Comparison of ENCODE assay signal across 24 cellular contexts in genomic region chr3:9007928-9008327, GRCh38.
"Had no signal": no experiment of that assay in that cellular context is flagged by ENCODE, and none has a peak within 500 bp of the region (broad histone marks: within the 10 kb centered on the region; RNA-seq: fewer than 3 reads in every experiment).

No MANE protein-coding gene starts in this region.

- H2AFZ ChIP-seq: parathyroid adenoma had no signal

- H3K9me3 ChIP-seq: body of pancreas, left ventricle myocardium inferior, right atrium auricular region, tibial nerve had no signal

- H3K79me2 ChIP-seq: parathyroid adenoma had no signal

- H3K4me1 ChIP-seq: body of pancreas, left ventricle myocardium inferior, parathyroid adenoma, right atrium auricular region, tibial nerve had no signal

- H3K27me3 ChIP-seq: body of pancreas, right atrium auricular region, tibial nerve had no signal

- H3K4me1 Mint-ChIP-seq: activated T-helper 17 cell treated with anti-CD3 and anti-CD28 coated beads, Interleukin-2, amount 50 U/mL, for 72 hours; stimulated activated naive B cell treated with anti-CD40 and anti-IgM and Interleukin-4, amounts not matched to agents 10 μg/mL and 1 μg/mL and 100 μg/mL, for 72 hours had no signal

- H3K9ac ChIP-seq: parathyroid adenoma had no signal

- H3K36me3 ChIP-seq: left ventricle myocardium inferior, right atrium auricular region had no signal

- H3K4me3 Mint-ChIP-seq: activated CD4-positive, alpha-beta memory T cell treated with anti-CD3 and anti-CD28 coated beads, Interleukin-2, amount 10 ng/mL, durations not matched to agents 7 days and 5 days; activated CD4-positive, alpha-beta T cell treated with anti-CD3 and anti-CD28 coated beads, Interleukin-2, amount 10 ng/mL, durations not matched to agents 7 days and 5 days; activated naive CD8-positive, alpha-beta T cell; activated T-cell treated with anti-CD3 and anti-CD28 coated beads, Interleukin-2, amount 50 U/mL, for 4 hours; activated T-helper 17 cell treated with anti-CD3 and anti-CD28 coated beads, Interleukin-2, amount 50 U/mL, for 72 hours; nephron; stimulated activated naive B cell treated with anti-CD40 and anti-IgM and Interleukin-4, amounts not matched to agents 10 μg/mL and 1 μg/mL and 100 μg/mL, for 72 hours had no signal

- ATAC-seq: activated T-cell treated with anti-CD3 and anti-CD28 coated beads, Interleukin-2, amount 50 U/mL, for 4 hours; activated T-helper 17 cell treated with anti-CD3 and anti-CD28 coated beads, Interleukin-2, amount 50 U/mL, for 72 hours; body of pancreas; stimulated activated naive B cell treated with anti-CD40 and anti-IgM and Interleukin-4, amounts not matched to agents 10 μg/mL and 1 μg/mL and 100 μg/mL, for 72 hours had no signal

- H3K27ac Mint-ChIP-seq: activated CD4-positive, alpha-beta memory T cell treated with anti-CD3 and anti-CD28 coated beads, Interleukin-2, amount 10 ng/mL, durations not matched to agents 7 days and 5 days; activated CD4-positive, alpha-beta T cell treated with anti-CD3 and anti-CD28 coated beads, Interleukin-2, amount 10 ng/mL, durations not matched to agents 7 days and 5 days; activated naive CD8-positive, alpha-beta T cell; activated T-helper 17 cell treated with anti-CD3 and anti-CD28 coated beads, Interleukin-2, amount 50 U/mL, for 72 hours; nephron; stimulated activated naive B cell treated with anti-CD40 and anti-IgM and Interleukin-4, amounts not matched to agents 10 μg/mL and 1 μg/mL and 100 μg/mL, for 72 hours had no signal

- H3K4me3 ChIP-seq: body of pancreas, left ventricle myocardium inferior, lung, right atrium auricular region, tibial nerve had no signal

- H3K27me3 Mint-ChIP-seq: activated CD4-positive, alpha-beta T cell treated with anti-CD3 and anti-CD28 coated beads, Interleukin-2, amount 10 ng/mL, durations not matched to agents 7 days and 5 days; activated naive CD8-positive, alpha-beta T cell; activated T-helper 17 cell treated with anti-CD3 and anti-CD28 coated beads, Interleukin-2, amount 50 U/mL, for 72 hours had no signal

- H3K9me3 Mint-ChIP-seq: activated CD4-positive, alpha-beta memory T cell treated with anti-CD3 and anti-CD28 coated beads, Interleukin-2, amount 10 ng/mL, durations not matched to agents 7 days and 5 days; activated CD4-positive, alpha-beta T cell treated with anti-CD3 and anti-CD28 coated beads, Interleukin-2, amount 10 ng/mL, durations not matched to agents 7 days and 5 days; activated T-cell treated with anti-CD3 and anti-CD28 coated beads, Interleukin-2, amount 50 U/mL, for 4 hours; activated T-helper 17 cell treated with anti-CD3 and anti-CD28 coated beads, Interleukin-2, amount 50 U/mL, for 72 hours; nephron had no signal

- DNase-seq: activated CD4-positive, alpha-beta memory T cell treated with anti-CD3 and anti-CD28 coated beads, Interleukin-2, amount 10 ng/mL, durations not matched to agents 7 days and 5 days; activated CD4-positive, alpha-beta T cell treated with anti-CD3 and anti-CD28 coated beads for 1 hour; activated CD4-positive, alpha-beta T cell treated with anti-CD3 and anti-CD28 coated beads, Interleukin-2, amount 10 ng/mL, durations not matched to agents 7 days and 5 days; activated CD8-positive, alpha-beta memory T cell treated with anti-CD3 and anti-CD28 coated beads, Interleukin-2, amount 50 U/mL, for 48 hours; activated gamma-delta T cell treated with Interleukin-2 at 50 U/mL for 16 hours; activated T-cell treated with anti-CD3 and anti-CD28 coated beads, Interleukin-2, amount 50 U/mL, for 4 hours; anterior cingulate cortex; body of pancreas; effector memory CD4-positive, alpha-beta T cell; foreskin melanocyte; islet precursor cell; left ventricle myocardium inferior; occipital lobe; stimulated activated CD4-positive, alpha-beta T cell treated with anti-CD3 and anti-CD28 coated beads, Interleukin-15, amount 100 ng/mL, for 24 hours; stimulated activated CD4-positive, alpha-beta T cell treated with anti-CD3 and anti-CD28 coated beads, Interleukin-2, amount 100 ng/mL, for 24 hours; stimulated activated naive B cell treated with anti-CD40 and anti-IgM and Interleukin-4, amounts not matched to agents 10 μg/mL and 1 μg/mL and 100 μg/mL, for 72 hours; T-helper 2 cell had no signal

- H3K27ac ChIP-seq: body of pancreas, left ventricle myocardium inferior, parathyroid adenoma, right atrium auricular region, tibial nerve had no signal

- H3K36me3 Mint-ChIP-seq: stimulated activated naive B cell treated with anti-CD40 and anti-IgM and Interleukin-4, amounts not matched to agents 10 μg/mL and 1 μg/mL and 100 μg/mL, for 72 hours had no signal
